Comparison of ENCODE assay signal across 14 cellular contexts in genomic region chr6:143204045-143204444, GRCh38.
A peak's percentile ranks its signal among the peaks of the same experiment; 100 is the strongest.
DNase-seq lines count a peak whose midpoint lies in the region; ATAC-seq and TF ChIP-seq lines count a peak whose summit lies in the region.
"Had no signal": no experiment of that assay in that cellular context is flagged by ENCODE, and none has a peak within 500 bp of the region (broad histone marks: within the 10 kb centered on the region; RNA-seq: fewer than 3 reads in every experiment).

No MANE protein-coding gene starts in this region.

- H3K4me3 Mint-ChIP-seq in activated T-cell treated with anti-CD3 and anti-CD28 coated beads, Interleukin-2, amount 50 U/mL, for 72 hours: no peak overlapping the region
- H3K4me3 Mint-ChIP-seq: CD4-positive, alpha-beta memory T cell had no signal

- ATAC-seq in activated T-cell treated with anti-CD3 and anti-CD28 coated beads, Interleukin-2, amount 50 U/mL, for 72 hours (replicated peaks in 1 of 2): no peak

- no peak overlapping the region for H3K4me3 ChIP-seq in HEK293 (ENCODE audit: low read depth, low read length)

- no peaks in the 10 kb centered on the region for H3K27me3 Mint-ChIP-seq in activated T-cell treated with anti-CD3 and anti-CD28 coated beads, Interleukin-2, amount 50 U/mL, for 72 hours (ENCODE audit: low read depth)
- H3K27me3 Mint-ChIP-seq: CD4-positive, alpha-beta memory T cell had no signal

- no peak overlapping the region for H3K27ac ChIP-seq in HEK293 (ENCODE audit: extremely low read depth, low read depth, low read length)

- DNase-seq in activated T-cell treated with anti-CD3 and anti-CD28 coated beads, Interleukin-2, amount 50 U/mL, for 72 hours: no peak
- DNase-seq in activated T-cell treated with anti-CD3 and anti-CD28 coated beads for 4 hours: no peak
- peak; percentile 64 for DNase-seq in NOMO-1 treated with DMSO at 0.1 percent for 48 hours (lab: John Stamatoyannopoulos, UW; ENCODE audit: unreplicated experiment)
- DNase-seq in DMS53 treated with DMSO at 0.1 percent for 48 hours (lab: John Stamatoyannopoulos, UW; ENCODE audit: unreplicated experiment): no peak
- DNase-seq in NK-92 (lab: John Stamatoyannopoulos, UW; ENCODE audit: unreplicated experiment): no peak
- DNase-seq: C1 segment of cervical spinal cord; Calu3; CD4-positive, alpha-beta memory T cell; COR-L47; DMS53; DND-41; H7; HCEC 1CT had no signal

- H3K4me1 Mint-ChIP-seq in activated T-cell treated with anti-CD3 and anti-CD28 coated beads, Interleukin-2, amount 50 U/mL, for 72 hours (ENCODE audit: low read depth): peaks cover 16% of the 10 kb centered on the region
- H3K4me1 Mint-ChIP-seq: CD4-positive, alpha-beta memory T cell had no signal

- CTCF ChIA-PET in HEK293 (lab: Yijun Ruan, JAX): interaction anchor here (0.5 kb wide), 1 partner anchor 729 kb away, joined by 6 read pairs; no protein-coding TSS in a partner anchor

- peaks cover 8 to 10% of the 10 kb centered on the region in 2 donors for H3K9me3 Mint-ChIP-seq in activated T-cell treated with anti-CD3 and anti-CD28 coated beads, Interleukin-2, amount 50 U/mL, for 72 hours

- H3K4me1 ChIP-seq in HEK293 (ENCODE audit: control insufficient read depth, insufficient read depth, low read length): no peaks in the 10 kb centered on the region

- H3K36me3 ChIP-seq in HEK293 (ENCODE audit: control insufficient read depth in 2 of 2, insufficient read depth in 1 of 2, low read length in 2 of 2): no peaks in the 10 kb centered on the region

- POLR2A ChIA-PET in HEK293 (lab: Yijun Ruan, JAX): no interaction called here

- no peaks in the 10 kb centered on the region for H3K9me3 ChIP-seq in HEK293 (ENCODE audit: control insufficient read depth, insufficient read depth, low read depth, low read length)

- no peak for TF ChIP-seq CTCF in HEK293 (tag by site-specific recombination; IDR thresholded peaks at IDR 0.05)

- peak overlapping the region; percentile 62 for H3K27ac Mint-ChIP-seq in activated T-cell treated with anti-CD3 and anti-CD28 coated beads, Interleukin-2, amount 50 U/mL, for 72 hours
- H3K27ac Mint-ChIP-seq: CD4-positive, alpha-beta memory T cell had no signal

- H3K36me3 Mint-ChIP-seq in activated T-cell treated with anti-CD3 and anti-CD28 coated beads, Interleukin-2, amount 50 U/mL, for 72 hours (ENCODE audit: insufficient read depth in 2 of 2): peaks cover 12 to 14% of the 10 kb centered on the region in 2 donors

TF ChIP-seq in HEK293, 187 proteins besides CTCF, POLR2A, EP300 and RAD21:
- TF ChIP-seq SETDB1 (IDR thresholded peaks at IDR 0.05; ENCODE audit: insufficient read length, low read length) (peak; percentile 57), REPIN1 (tag by site-specific recombination; IDR thresholded peaks at IDR 0.05; ENCODE audit: low read depth) (no peak)
